ENCODE assay signal across 3 cellular contexts in the genomic region with DNA sequence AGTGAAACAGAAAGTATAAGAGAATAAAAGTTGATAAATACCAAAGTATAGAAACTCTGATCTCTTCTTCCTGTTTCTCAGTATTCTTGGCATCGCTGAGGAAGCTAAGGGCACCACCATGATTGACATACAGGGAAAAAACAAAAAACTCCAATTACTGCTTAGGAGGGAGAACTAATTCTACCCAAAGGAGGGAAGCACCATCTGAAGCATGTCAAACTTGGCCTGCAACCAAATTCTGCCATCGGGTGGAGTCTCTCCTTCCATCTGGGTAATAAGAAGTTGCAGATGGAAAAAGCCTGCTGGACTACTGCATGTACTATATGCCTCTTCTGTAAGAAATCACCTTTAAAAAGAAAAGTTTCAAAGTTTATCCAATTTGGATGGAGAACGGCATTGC.
TF ChIP-seq lines count a peak whose summit lies in the region.

No MANE protein-coding gene starts in this region.

TF ChIP-seq in liver, 16 proteins besides CTCF, POLR2A, EP300 and RAD21:
- no peak for TF ChIP-seq YY1 (IDR thresholded peaks at IDR 0.05)
- TF ChIP-seq NR2F2 (IDR thresholded peaks at IDR 0.05): no peak
- no peak for TF ChIP-seq GABPA (IDR thresholded peaks at IDR 0.05 in 1 of 2, conservative IDR thresholded peaks at IDR 0.05 in 1 of 2)
- no peak for TF ChIP-seq RXRA (IDR thresholded peaks at IDR 0.05)
- TF ChIP-seq JUND (IDR thresholded peaks at IDR 0.05): no peak
- no peak for TF ChIP-seq FOXA2 (IDR thresholded peaks at IDR 0.05)
- no peak for TF ChIP-seq EGR1 (IDR thresholded peaks at IDR 0.05; ENCODE audit: low read depth in 2 of 2)
- TF ChIP-seq, protein P1, sequence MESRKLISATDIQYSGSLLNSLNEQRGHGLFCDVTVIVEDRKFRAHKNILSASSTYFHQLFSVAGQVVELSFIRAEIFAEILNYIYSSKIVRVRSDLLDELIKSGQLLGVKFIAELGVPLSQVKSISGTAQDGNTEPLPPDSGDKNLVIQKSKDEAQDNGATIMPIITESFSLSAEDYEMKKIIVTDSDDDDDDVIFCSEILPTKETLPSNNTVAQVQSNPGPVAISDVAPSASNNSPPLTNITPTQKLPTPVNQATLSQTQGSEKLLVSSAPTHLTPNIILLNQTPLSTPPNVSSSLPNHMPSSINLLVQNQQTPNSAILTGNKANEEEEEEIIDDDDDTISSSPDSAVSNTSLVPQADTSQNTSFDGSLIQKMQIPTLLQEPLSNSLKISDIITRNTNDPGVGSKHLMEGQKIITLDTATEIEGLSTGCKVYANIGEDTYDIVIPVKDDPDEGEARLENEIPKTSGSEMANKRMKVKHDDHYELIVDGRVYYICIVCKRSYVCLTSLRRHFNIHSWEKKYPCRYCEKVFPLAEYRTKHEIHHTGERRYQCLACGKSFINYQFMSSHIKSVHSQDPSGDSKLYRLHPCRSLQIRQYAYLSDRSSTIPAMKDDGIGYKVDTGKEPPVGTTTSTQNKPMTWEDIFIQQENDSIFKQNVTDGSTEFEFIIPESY (IDR thresholded peaks at IDR 0.05): no peak

TF ChIP-seq in HepG2, 621 proteins besides CTCF, POLR2A, EP300 and RAD21:
- TF ChIP-seq TOPORS (CRISPR knock-in tag; IDR thresholded peaks at IDR 0.05) (no peak), ZNF224 (CRISPR knock-in tag; IDR thresholded peaks at IDR 0.05) (no peak)
TF ChIP-seq in HepG2: peak in this region for 0.

TF ChIP-seq in GM12891, 5 proteins besides CTCF, POLR2A, EP300 and RAD21:
- TF ChIP-seq POLR2AphosphoS5 (IDR thresholded peaks at IDR 0.05; ENCODE audit: low read depth, low read length) (no peak), POU2F2 (IDR thresholded peaks at IDR 0.05; ENCODE audit: low read depth, low read length) (no peak), SPI1 (IDR thresholded peaks at IDR 0.05; ENCODE audit: low read depth, low read length) (no peak), TAF1 (IDR thresholded peaks at IDR 0.05; ENCODE audit: low read depth, low read length) (no peak), PAX5 (IDR thresholded peaks at IDR 0.05; ENCODE audit: insufficient read depth, low read length, severe bottlenecking) (no peak)
